In genomic region chr4:149884046-149884445, GRCh38 we compare ENCODE assay signal across 19 cellular contexts.
A peak's percentile ranks its signal among the peaks of the same experiment; 100 is the strongest.
DNase-seq lines count a peak whose midpoint lies in the region; ATAC-seq, FAIRE-seq and TF ChIP-seq lines count a peak whose summit lies in the region.
"Had no signal": no experiment of that assay in that cellular context is flagged by ENCODE, and none has a peak within 500 bp of the region (broad histone marks: within the 10 kb centered on the region; RNA-seq: fewer than 3 reads in every experiment).

No MANE protein-coding gene starts in this region.

- no peak overlapping the region for H2AFZ ChIP-seq in keratinocyte (ENCODE audit: control insufficient read depth, low read length)

- dilution Hi-C loops in keratinocyte (cut with MboI; ENCODE audit: extremely low pct_ligation_motif_present, low sequenced_read_pairs): no loop called here

- no peaks in the 10 kb centered on the region for H3K27me3 ChIP-seq in right atrium auricular region
- H3K27me3 ChIP-seq in keratinocyte (ENCODE audit: control insufficient read depth, extremely low read depth, insufficient read depth, low read length): no peaks in the 10 kb centered on the region
- H3K27me3 ChIP-seq: foreskin keratinocyte had no signal

- H4K20me1 ChIP-seq in keratinocyte (ENCODE audit: control insufficient read depth, extremely low read depth, insufficient read depth, low read length): no peaks in the 10 kb centered on the region

- POLR2A ChIA-PET in RWPE1 (lab: Yijun Ruan, JAX; ENCODE audit: low non-redundant PET): interaction anchor here (0.5 kb wide), 1 partner anchor 1590 kb away, joined by 4 read pairs; no protein-coding TSS in a partner anchor

- no peaks in the 10 kb centered on the region for H3K9me1 ChIP-seq in keratinocyte (ENCODE audit: control insufficient read depth, extremely low read depth, insufficient read depth, low read length)

- CTCF ChIA-PET in RWPE1 (lab: Yijun Ruan, JAX): no interaction called here

- FAIRE-seq in keratinocyte (lab: Jason Lieb, UNC): peak; percentile 44
- no peak for FAIRE-seq in kidney (lab: Jason Lieb, UNC)
- FAIRE-seq: urothelium cell line had no signal

- H3K4me1 ChIP-seq in right atrium auricular region (peaks cover 0 to 10% of the 10 kb centered on the region in 2 donors), keratinocyte (ENCODE audit: control insufficient read depth, extremely low read depth, insufficient read depth, low read length) (no peaks in the 10 kb centered on the region), kidney (ENCODE audit: control insufficient read depth in 1 of 2, insufficient read depth in 1 of 2, low read depth in 1 of 2, low read length in 2 of 2) (no peaks in the 10 kb centered on the region)

- TF ChIP-seq CTCF in right atrium auricular region (IDR thresholded peaks at IDR 0.05) (no peak), keratinocyte (optimal IDR thresholded peaks at IDR 0.05 in 1 of 3, IDR thresholded peaks at IDR 0.05 in 1 of 3, conservative IDR thresholded peaks at IDR 0.05 in 1 of 3; ENCODE audit: extremely low read depth in 1 of 3, insufficient read depth in 2 of 3, low read length in 3 of 3) (no peak), kidney (IDR thresholded peaks at IDR 0.05; ENCODE audit: borderline replicate concordance, extremely low read depth, insufficient read depth) (no peak), RWPE1 (conservative IDR thresholded peaks at IDR 0.05; ENCODE audit: low read depth) (no peak)

- peak; percentile 68 for ATAC-seq in Right ventricle myocardium inferior
- ATAC-seq: activated naive CD4-positive, alpha-beta T cell treated with anti-CD3 and anti-CD28 coated beads, Interleukin-2, amount 50 U/mL, for 72 hours; stimulated activated naive CD8-positive, alpha-beta T cell treated with anti-CD3 and anti-CD28 coated beads, Interleukin-15, amount 100 ng/mL, for 72 hours had no signal

- H3K9ac ChIP-seq in keratinocyte (ENCODE audit: control insufficient read depth, extremely low read depth, insufficient read depth, low read length) (no peak overlapping the region), kidney (ENCODE audit: low read length in 2 of 2) (no peak overlapping the region)

- H3K27ac ChIP-seq in right atrium auricular region (no peak overlapping the region), keratinocyte (ENCODE audit: control insufficient read depth, insufficient read depth, low read length) (no peak overlapping the region), kidney (ENCODE audit: low read depth in 2 of 2, low read length in 2 of 2) (no peak overlapping the region), RWPE1 (no peak overlapping the region)
- H3K27ac ChIP-seq: foreskin keratinocyte, HL-60 had no signal

- DNase-seq in Right ventricle myocardium inferior (ENCODE audit: missing footprints) (peak; percentile 32), right atrium auricular region (ENCODE audit: low spot score) (no peak), fibroblast of gingiva (ENCODE audit: low read depth) (peak; percentile 72), keratinocyte (ENCODE audit: low read depth, low spot score) (no peak), superior temporal gyrus (ENCODE audit: extremely low spot score) (peak; percentile 68), kidney (no peak), amniotic stem cell (lab: John Stamatoyannopoulos, UW) (no peak), RWPE1 (ENCODE audit: low spot score) (no peak)
- DNase-seq: activated CD4-positive, alpha-beta memory T cell treated with anti-CD3 and anti-CD28 coated beads for 36 hours; activated T-cell treated with anti-CD3 and anti-CD28 coated beads, Interleukin-2, amount 50 U/mL, for 24 hours; CD4-positive, alpha-beta T cell; H9; NCI-H1048; nephron progenitor cell; stimulated activated naive CD8-positive, alpha-beta T cell treated with anti-CD3 and anti-CD28 coated beads, Interleukin-15, amount 100 ng/mL, for 72 hours had no signal

- H3K36me3 ChIP-seq in right atrium auricular region (no peaks in the 10 kb centered on the region), keratinocyte (ENCODE audit: control insufficient read depth in 2 of 2, extremely low read depth in 1 of 2, insufficient read depth in 2 of 2, low read length in 2 of 2) (no peaks in the 10 kb centered on the region), kidney (ENCODE audit: control insufficient read depth in 1 of 2, insufficient read depth in 2 of 2, low read length in 2 of 2) (no peaks in the 10 kb centered on the region)

- no peaks in the 10 kb centered on the region for H3K9me3 ChIP-seq in right atrium auricular region
- no peaks in the 10 kb centered on the region for H3K9me3 ChIP-seq in keratinocyte (ENCODE audit: control insufficient read depth, low read depth, low read length)
- no peaks in the 10 kb centered on the region for H3K9me3 ChIP-seq in kidney (ENCODE audit: control insufficient read depth in 1 of 2, low read length in 2 of 2)

- H3K79me2 ChIP-seq in keratinocyte (ENCODE audit: control insufficient read depth, insufficient read depth, low read length): no peaks in the 10 kb centered on the region

- peak overlapping the region; percentile 28 for H3K4me2 ChIP-seq in keratinocyte (ENCODE audit: control insufficient read depth, extremely low read depth, insufficient read depth, low read depth, low read length)

- H3K4me3 ChIP-seq in right atrium auricular region (no peak overlapping the region), keratinocyte (ENCODE audit: control insufficient read depth in 2 of 3, extremely low read depth in 1 of 3, insufficient read depth in 2 of 3, low read depth in 1 of 3, low read length in 3 of 3) (no peak overlapping the region), kidney (ENCODE audit: low read length in 2 of 2) (no peak overlapping the region)

- intact Hi-C loops in Right ventricle myocardium inferior (cut with DNase I) (loop anchor here (5.0 kb wide), 1 partner anchor 92 kb away; no protein-coding TSS in a partner anchor), kidney (cut with DNase I) (no loop called here)

Comparison
In these comparisons a context has a peak if more than half of its experiments do, and no peak if none do; other contexts are left out.
1. DNase-seq: peak in Right ventricle myocardium inferior (single experiment), fibroblast of gingiva (single experiment) and superior temporal gyrus (single experiment); none in right atrium auricular region (single experiment), keratinocyte (single experiment), kidney (single experiment), amniotic stem cell (single experiment) and RWPE1 (single experiment).